29 cellular contexts compared by ENCODE assay signal in genomic region chr3:15551902-15552301, GRCh38.
"Had no signal": no experiment of that assay in that cellular context is flagged by ENCODE, and none has a peak within 500 bp of the region (broad histone marks: within the 10 kb centered on the region; RNA-seq: fewer than 3 reads in every experiment).

No MANE protein-coding gene starts in this region.

- H3K4me2 ChIP-seq: hepatocyte, neural progenitor cell, smooth muscle cell had no signal

- H3K27ac ChIP-seq: dorsolateral prefrontal cortex, epithelial cell of prostate, esophagus muscularis mucosa, foreskin keratinocyte, gastroesophageal sphincter, heart left ventricle, hepatocyte, left lung, neural progenitor cell, parathyroid adenoma, right lobe of liver, thoracic aorta, tibial nerve, upper lobe of left lung had no signal

- H3K36me3 ChIP-seq: left lung, neural progenitor cell, right lobe of liver, thoracic aorta had no signal

- H3K9me3 Mint-ChIP-seq: neural progenitor cell had no signal

- H3K4me1 ChIP-seq: esophagus muscularis mucosa, foreskin keratinocyte, gastroesophageal sphincter, neural progenitor cell had no signal

- H3K4me1 Mint-ChIP-seq: mesothelial cell of epicardium, neural progenitor cell had no signal

- H3K9ac ChIP-seq: neural progenitor cell, parathyroid adenoma had no signal

- H3K4me3 ChIP-seq: dorsolateral prefrontal cortex, esophagus muscularis mucosa, gastroesophageal sphincter, heart left ventricle, hepatocyte, left lung, mucosa of descending colon, neural progenitor cell, right lobe of liver, smooth muscle cell, thoracic aorta, tibial nerve, upper lobe of left lung had no signal

- H3K27me3 Mint-ChIP-seq: naive B cell; natural killer cell treated with Interleukin-12 subunit alpha and Interleukin-12 subunit beta and Interleukin-15 and Interleukin-18, amount 100 ng/mL, for 72 hours; progenitor cell of endocrine pancreas had no signal

- ATAC-seq: foreskin keratinocyte; gastroesophageal sphincter; left lung; mucosa of descending colon; natural killer cell treated with Interleukin-12 subunit alpha and Interleukin-12 subunit beta and Interleukin-15 and Interleukin-18, amount 100 ng/mL, for 72 hours had no signal

- DNase-seq: cortex of kidney; dorsolateral prefrontal cortex; effector CD4-positive, alpha-beta T cell; foreskin keratinocyte; heart left ventricle; kidney; left lung; mesenchymal stem cell; mucosa of descending colon; naive B cell; right lobe of liver; stimulated activated CD4-positive, alpha-beta T cell treated with anti-CD3 and anti-CD28 coated beads, Interleukin-12 subunit alpha, Interleukin-12 subunit beta, amount 100 ng/mL, for 4 hours; stimulated activated CD4-positive, alpha-beta T cell treated with anti-CD3 and anti-CD28 coated beads, Interleukin-1b, Interleukin-23, amount 100 ng/mL, for 48 hours; stimulated activated CD4-positive, alpha-beta T cell treated with anti-CD3 and anti-CD28 coated beads, Interleukin-4, amount 100 ng/mL, for 1 hour; stimulated activated CD8-positive, alpha-beta memory T cell treated with anti-CD3 and anti-CD28 coated beads, Interleukin-4, amount 100 ng/mL, for 48 hours; stimulated activated naive CD4-positive, alpha-beta T cell treated with Interleukin-2 at 50 U/mL for 16 hours; upper lobe of left lung had no signal

- H3K27ac Mint-ChIP-seq: mesothelial cell of epicardium, neural progenitor cell had no signal

- H3K79me2 ChIP-seq: hepatocyte, parathyroid adenoma had no signal

- H2AFZ ChIP-seq: hepatocyte, neural progenitor cell, parathyroid adenoma had no signal

- H3K9me3 ChIP-seq: esophagus muscularis mucosa, gastroesophageal sphincter, heart left ventricle, left lung, mucosa of descending colon, right lobe of liver, thoracic aorta, tibial nerve, upper lobe of left lung had no signal

- H3K27me3 ChIP-seq: dorsolateral prefrontal cortex, esophagus muscularis mucosa, foreskin keratinocyte, gastroesophageal sphincter, heart left ventricle, hepatocyte, left lung, neural progenitor cell, right lobe of liver, tibial nerve, upper lobe of left lung had no signal

- H3K4me3 Mint-ChIP-seq: mesothelial cell of epicardium; natural killer cell treated with Interleukin-12 subunit alpha and Interleukin-12 subunit beta and Interleukin-15 and Interleukin-18, amount 100 ng/mL, for 72 hours; neural progenitor cell had no signal
